1 cellular context compared by ENCODE assay signal in the genomic region with DNA sequence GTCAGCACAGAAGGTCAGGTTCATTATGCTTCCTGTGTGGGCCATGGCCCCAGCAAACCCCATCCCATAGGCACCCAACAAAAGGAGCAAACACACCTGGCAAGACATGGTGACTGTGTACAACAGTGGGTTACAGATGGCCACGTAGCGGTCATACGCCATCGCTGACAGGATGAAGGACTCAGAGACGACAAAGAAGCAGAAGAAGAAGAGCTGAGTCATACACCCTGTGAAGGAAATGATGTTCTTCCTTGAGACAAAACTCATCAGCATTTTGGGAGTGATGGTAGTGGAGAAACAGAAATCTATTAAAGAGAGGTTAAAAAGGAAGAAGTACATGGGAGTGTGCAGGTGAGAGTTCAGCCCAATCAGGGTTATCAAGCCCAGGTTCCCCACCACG.
A peak's percentile ranks its signal among the peaks of the same experiment; 100 is the strongest.
TF ChIP-seq lines count a peak whose summit lies in the region.

No MANE protein-coding gene starts in this region.

TF ChIP-seq in K562, 482 proteins besides CTCF, POLR2A, EP300 and RAD21 (continued from another document and continues in another):
- TF ChIP-seq, protein P1, sequence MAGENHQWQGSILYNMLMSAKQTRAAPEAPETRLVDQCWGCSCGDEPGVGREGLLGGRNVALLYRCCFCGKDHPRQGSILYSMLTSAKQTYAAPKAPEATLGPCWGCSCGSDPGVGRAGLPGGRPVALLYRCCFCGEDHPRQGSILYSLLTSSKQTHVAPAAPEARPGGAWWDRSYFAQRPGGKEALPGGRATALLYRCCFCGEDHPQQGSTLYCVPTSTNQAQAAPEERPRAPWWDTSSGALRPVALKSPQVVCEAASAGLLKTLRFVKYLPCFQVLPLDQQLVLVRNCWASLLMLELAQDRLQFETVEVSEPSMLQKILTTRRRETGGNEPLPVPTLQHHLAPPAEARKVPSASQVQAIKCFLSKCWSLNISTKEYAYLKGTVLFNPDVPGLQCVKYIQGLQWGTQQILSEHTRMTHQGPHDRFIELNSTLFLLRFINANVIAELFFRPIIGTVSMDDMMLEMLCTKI (IDR thresholded peaks at IDR 0.05; ENCODE audit: partially characterized antibody) = no peak
- TF ChIP-seq, protein P2, sequence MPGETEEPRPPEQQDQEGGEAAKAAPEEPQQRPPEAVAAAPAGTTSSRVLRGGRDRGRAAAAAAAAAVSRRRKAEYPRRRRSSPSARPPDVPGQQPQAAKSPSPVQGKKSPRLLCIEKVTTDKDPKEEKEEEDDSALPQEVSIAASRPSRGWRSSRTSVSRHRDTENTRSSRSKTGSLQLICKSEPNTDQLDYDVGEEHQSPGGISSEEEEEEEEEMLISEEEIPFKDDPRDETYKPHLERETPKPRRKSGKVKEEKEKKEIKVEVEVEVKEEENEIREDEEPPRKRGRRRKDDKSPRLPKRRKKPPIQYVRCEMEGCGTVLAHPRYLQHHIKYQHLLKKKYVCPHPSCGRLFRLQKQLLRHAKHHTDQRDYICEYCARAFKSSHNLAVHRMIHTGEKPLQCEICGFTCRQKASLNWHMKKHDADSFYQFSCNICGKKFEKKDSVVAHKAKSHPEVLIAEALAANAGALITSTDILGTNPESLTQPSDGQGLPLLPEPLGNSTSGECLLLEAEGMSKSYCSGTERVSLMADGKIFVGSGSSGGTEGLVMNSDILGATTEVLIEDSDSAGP (CRISPR knock-in tag; IDR thresholded peaks at IDR 0.05) = no peak
- TF ChIP-seq ASH1L (IDR thresholded peaks at IDR 0.05; ENCODE audit: borderline replicate concordance, low read depth, partially characterized antibody) = no peak
- TF ChIP-seq, protein P3, sequence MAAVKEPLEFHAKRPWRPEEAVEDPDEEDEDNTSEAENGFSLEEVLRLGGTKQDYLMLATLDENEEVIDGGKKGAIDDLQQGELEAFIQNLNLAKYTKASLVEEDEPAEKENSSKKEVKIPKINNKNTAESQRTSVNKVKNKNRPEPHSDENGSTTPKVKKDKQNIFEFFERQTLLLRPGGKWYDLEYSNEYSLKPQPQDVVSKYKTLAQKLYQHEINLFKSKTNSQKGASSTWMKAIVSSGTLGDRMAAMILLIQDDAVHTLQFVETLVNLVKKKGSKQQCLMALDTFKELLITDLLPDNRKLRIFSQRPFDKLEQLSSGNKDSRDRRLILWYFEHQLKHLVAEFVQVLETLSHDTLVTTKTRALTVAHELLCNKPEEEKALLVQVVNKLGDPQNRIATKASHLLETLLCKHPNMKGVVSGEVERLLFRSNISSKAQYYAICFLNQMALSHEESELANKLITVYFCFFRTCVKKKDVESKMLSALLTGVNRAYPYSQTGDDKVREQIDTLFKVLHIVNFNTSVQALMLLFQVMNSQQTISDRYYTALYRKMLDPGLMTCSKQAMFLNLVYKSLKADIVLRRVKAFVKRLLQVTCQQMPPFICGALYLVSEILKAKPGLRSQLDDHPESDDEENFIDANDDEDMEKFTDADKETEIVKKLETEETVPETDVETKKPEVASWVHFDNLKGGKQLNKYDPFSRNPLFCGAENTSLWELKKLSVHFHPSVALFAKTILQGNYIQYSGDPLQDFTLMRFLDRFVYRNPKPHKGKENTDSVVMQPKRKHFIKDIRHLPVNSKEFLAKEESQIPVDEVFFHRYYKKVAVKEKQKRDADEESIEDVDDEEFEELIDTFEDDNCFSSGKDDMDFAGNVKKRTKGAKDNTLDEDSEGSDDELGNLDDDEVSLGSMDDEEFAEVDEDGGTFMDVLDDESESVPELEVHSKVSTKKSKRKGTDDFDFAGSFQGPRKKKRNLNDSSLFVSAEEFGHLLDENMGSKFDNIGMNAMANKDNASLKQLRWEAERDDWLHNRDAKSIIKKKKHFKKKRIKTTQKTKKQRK (IDR thresholded peaks at IDR 0.05; ENCODE audit: borderline replicate concordance, low read depth, low read length) = no peak
- TF ChIP-seq PHF8 (IDR thresholded peaks at IDR 0.05; ENCODE audit: borderline replicate concordance, low read length) = no peak
- no peak for TF ChIP-seq MTA3 (IDR thresholded peaks at IDR 0.05; ENCODE audit: borderline replicate concordance)
- TF ChIP-seq, protein P4, sequence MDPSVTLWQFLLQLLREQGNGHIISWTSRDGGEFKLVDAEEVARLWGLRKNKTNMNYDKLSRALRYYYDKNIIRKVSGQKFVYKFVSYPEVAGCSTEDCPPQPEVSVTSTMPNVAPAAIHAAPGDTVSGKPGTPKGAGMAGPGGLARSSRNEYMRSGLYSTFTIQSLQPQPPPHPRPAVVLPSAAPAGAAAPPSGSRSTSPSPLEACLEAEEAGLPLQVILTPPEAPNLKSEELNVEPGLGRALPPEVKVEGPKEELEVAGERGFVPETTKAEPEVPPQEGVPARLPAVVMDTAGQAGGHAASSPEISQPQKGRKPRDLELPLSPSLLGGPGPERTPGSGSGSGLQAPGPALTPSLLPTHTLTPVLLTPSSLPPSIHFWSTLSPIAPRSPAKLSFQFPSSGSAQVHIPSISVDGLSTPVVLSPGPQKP (CRISPR knock-in tag; IDR thresholded peaks at IDR 0.05) = no peak
- no peak for TF ChIP-seq MED1 (CRISPR knock-in tag; IDR thresholded peaks at IDR 0.05; ENCODE audit: borderline replicate concordance)
- no peak for TF ChIP-seq MBD2 (IDR thresholded peaks at IDR 0.05; ENCODE audit: borderline replicate concordance, low read depth)
- TF ChIP-seq POLR2G (IDR thresholded peaks at IDR 0.05; ENCODE audit: low read depth, low read length) = no peak
- no peak for TF ChIP-seq ZNF124 (CRISPR knock-in tag; IDR thresholded peaks at IDR 0.05)
- TF ChIP-seq CBX2 (IDR thresholded peaks at IDR 0.05; ENCODE audit: insufficient read depth, low read length, poor library complexity, severe bottlenecking) = no peak
- no peak for TF ChIP-seq ZC3H4 (CRISPR knock-in tag; IDR thresholded peaks at IDR 0.05; ENCODE audit: borderline replicate concordance)
- TF ChIP-seq, protein P5, sequence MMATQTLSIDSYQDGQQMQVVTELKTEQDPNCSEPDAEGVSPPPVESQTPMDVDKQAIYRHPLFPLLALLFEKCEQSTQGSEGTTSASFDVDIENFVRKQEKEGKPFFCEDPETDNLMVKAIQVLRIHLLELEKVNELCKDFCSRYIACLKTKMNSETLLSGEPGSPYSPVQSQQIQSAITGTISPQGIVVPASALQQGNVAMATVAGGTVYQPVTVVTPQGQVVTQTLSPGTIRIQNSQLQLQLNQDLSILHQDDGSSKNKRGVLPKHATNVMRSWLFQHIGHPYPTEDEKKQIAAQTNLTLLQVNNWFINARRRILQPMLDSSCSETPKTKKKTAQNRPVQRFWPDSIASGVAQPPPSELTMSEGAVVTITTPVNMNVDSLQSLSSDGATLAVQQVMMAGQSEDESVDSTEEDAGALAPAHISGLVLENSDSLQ (IDR thresholded peaks at IDR 0.05) = peak; percentile 4; the same call in 1 of the 2 replicates
- no peak for TF ChIP-seq MTF1 (CRISPR knock-in tag; IDR thresholded peaks at IDR 0.05; ENCODE audit: borderline replicate concordance)
- TF ChIP-seq RCOR1 (IDR thresholded peaks at IDR 0.05; ENCODE audit: borderline replicate concordance in 1 of 2, low read depth in 2 of 2, low read length in 2 of 2) = 0 out of 4 replicates have a peak, but pooled peaks of 1 of the 2 experiments have one; percentile 20
- TF ChIP-seq, protein P6, sequence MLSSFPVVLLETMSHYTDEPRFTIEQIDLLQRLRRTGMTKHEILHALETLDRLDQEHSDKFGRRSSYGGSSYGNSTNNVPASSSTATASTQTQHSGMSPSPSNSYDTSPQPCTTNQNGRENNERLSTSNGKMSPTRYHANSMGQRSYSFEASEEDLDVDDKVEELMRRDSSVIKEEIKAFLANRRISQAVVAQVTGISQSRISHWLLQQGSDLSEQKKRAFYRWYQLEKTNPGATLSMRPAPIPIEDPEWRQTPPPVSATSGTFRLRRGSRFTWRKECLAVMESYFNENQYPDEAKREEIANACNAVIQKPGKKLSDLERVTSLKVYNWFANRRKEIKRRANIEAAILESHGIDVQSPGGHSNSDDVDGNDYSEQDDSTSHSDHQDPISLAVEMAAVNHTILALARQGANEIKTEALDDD (IDR thresholded peaks at IDR 0.05) = no peak
- TF ChIP-seq SIX5 (IDR thresholded peaks at IDR 0.05; ENCODE audit: borderline replicate concordance in 1 of 2, insufficient read depth in 1 of 2, low read depth in 1 of 2, low read length in 2 of 2) = no peak
- no peak for TF ChIP-seq MEIS2 (IDR thresholded peaks at IDR 0.05; ENCODE audit: partially characterized antibody)
- TF ChIP-seq, protein P7, sequence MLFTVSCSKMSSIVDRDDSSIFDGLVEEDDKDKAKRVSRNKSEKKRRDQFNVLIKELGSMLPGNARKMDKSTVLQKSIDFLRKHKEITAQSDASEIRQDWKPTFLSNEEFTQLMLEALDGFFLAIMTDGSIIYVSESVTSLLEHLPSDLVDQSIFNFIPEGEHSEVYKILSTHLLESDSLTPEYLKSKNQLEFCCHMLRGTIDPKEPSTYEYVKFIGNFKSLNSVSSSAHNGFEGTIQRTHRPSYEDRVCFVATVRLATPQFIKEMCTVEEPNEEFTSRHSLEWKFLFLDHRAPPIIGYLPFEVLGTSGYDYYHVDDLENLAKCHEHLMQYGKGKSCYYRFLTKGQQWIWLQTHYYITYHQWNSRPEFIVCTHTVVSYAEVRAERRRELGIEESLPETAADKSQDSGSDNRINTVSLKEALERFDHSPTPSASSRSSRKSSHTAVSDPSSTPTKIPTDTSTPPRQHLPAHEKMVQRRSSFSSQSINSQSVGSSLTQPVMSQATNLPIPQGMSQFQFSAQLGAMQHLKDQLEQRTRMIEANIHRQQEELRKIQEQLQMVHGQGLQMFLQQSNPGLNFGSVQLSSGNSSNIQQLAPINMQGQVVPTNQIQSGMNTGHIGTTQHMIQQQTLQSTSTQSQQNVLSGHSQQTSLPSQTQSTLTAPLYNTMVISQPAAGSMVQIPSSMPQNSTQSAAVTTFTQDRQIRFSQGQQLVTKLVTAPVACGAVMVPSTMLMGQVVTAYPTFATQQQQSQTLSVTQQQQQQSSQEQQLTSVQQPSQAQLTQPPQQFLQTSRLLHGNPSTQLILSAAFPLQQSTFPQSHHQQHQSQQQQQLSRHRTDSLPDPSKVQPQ (CRISPR knock-in tag; IDR thresholded peaks at IDR 0.05; ENCODE audit: borderline replicate concordance) = no peak
- TF ChIP-seq NFATC3 (IDR thresholded peaks at IDR 0.05) = no peak
- no peak for TF ChIP-seq ZNF41 (CRISPR knock-in tag; conservative IDR thresholded peaks at IDR 0.05)
- TF ChIP-seq, protein P8, sequence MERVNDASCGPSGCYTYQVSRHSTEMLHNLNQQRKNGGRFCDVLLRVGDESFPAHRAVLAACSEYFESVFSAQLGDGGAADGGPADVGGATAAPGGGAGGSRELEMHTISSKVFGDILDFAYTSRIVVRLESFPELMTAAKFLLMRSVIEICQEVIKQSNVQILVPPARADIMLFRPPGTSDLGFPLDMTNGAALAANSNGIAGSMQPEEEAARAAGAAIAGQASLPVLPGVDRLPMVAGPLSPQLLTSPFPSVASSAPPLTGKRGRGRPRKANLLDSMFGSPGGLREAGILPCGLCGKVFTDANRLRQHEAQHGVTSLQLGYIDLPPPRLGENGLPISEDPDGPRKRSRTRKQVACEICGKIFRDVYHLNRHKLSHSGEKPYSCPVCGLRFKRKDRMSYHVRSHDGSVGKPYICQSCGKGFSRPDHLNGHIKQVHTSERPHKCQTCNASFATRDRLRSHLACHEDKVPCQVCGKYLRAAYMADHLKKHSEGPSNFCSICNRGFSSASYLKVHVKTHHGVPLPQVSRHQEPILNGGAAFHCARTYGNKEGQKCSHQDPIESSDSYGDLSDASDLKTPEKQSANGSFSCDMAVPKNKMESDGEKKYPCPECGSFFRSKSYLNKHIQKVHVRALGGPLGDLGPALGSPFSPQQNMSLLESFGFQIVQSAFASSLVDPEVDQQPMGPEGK (CRISPR knock-in tag; IDR thresholded peaks at IDR 0.05; ENCODE audit: borderline replicate concordance) = no peak
- TF ChIP-seq NFE2L1 (tag; IDR thresholded peaks at IDR 0.05; ENCODE audit: borderline replicate concordance, low read depth) = peak; percentile 55; the same call in 1 of the 2 replicates
- peak; percentile 84 for TF ChIP-seq NFE2 (IDR thresholded peaks at IDR 0.05; ENCODE audit: low read depth)
- TF ChIP-seq ZNF589 (CRISPR knock-in tag; IDR thresholded peaks at IDR 0.05; ENCODE audit: low read depth) = no peak
- TF ChIP-seq, protein P9, sequence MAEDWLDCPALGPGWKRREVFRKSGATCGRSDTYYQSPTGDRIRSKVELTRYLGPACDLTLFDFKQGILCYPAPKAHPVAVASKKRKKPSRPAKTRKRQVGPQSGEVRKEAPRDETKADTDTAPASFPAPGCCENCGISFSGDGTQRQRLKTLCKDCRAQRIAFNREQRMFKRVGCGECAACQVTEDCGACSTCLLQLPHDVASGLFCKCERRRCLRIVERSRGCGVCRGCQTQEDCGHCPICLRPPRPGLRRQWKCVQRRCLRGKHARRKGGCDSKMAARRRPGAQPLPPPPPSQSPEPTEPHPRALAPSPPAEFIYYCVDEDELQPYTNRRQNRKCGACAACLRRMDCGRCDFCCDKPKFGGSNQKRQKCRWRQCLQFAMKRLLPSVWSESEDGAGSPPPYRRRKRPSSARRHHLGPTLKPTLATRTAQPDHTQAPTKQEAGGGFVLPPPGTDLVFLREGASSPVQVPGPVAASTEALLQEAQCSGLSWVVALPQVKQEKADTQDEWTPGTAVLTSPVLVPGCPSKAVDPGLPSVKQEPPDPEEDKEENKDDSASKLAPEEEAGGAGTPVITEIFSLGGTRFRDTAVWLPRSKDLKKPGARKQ (CRISPR knock-in tag; IDR thresholded peaks at IDR 0.05) = no peak
- TF ChIP-seq MAZ (CRISPR knock-in tag; conservative IDR thresholded peaks at IDR 0.05 in 1 of 2, IDR thresholded peaks at IDR 0.05 in 1 of 2) = no peak
- TF ChIP-seq BRD4 (IDR thresholded peaks at IDR 0.05) = no peak
- TF ChIP-seq, protein P10, sequence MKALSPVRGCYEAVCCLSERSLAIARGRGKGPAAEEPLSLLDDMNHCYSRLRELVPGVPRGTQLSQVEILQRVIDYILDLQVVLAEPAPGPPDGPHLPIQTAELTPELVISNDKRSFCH (CRISPR knock-in tag; IDR thresholded peaks at IDR 0.05) = no peak
- TF ChIP-seq, protein P10 (tag; IDR thresholded peaks at IDR 0.05) = no peak
- no peak for TF ChIP-seq ZNF24 (IDR thresholded peaks at IDR 0.05)
- no peak for TF ChIP-seq U2AF1 (optimal IDR thresholded peaks at IDR 0.05; ENCODE audit: low read depth, low read length)
- no peak for TF ChIP-seq ZNF354B (CRISPR knock-in tag; IDR thresholded peaks at IDR 0.05)
